ENCODE assay signal across 8 cellular contexts in the genomic region with DNA sequence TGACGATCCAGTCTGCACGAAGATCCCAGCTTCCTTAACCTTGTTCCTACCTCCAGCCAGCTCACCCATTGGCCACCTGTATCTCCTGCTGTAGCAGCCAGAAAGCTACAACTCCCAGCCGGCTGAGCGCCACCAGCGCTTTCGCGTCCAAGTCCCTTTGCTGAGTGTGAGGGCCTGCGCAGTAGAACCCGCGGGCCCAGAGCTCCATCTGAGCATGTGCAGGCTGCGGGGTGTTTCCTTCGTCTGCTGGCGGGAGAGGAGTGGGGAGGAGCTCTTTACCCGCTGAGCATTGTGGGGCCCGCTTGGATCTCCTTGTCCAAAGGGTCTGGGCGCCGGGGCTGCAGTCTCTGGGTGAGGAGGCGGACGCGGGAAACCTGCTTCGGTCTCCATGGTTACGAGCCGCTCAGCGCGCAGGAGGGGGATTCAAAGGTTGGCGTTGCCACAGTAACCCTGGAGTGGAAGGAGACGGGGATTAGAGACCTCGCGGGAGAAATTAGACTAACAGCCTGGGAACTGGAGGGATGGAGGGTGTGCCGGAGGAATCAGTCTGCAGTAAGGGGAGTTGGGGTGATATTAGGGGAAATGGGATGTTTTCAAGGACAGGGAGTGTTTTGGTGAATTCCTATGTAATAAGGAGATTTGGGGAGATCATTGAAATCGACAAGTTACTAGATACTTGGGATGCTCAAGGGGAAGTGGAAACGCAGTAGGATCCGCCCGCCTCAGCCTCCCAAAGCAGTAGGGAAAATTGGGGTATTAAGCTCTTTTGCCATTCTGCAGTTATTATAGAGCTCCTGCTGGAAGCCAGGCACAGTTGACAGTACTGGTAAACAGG. TPM values are rescaled to one million over a fixed set of nuclear protein-coding genes. Genes with fewer than 3 reads are reported as not detected.
A peak's percentile ranks its signal among the peaks of the same experiment; 100 is the strongest.
DNase-seq lines count a peak whose midpoint lies in the region; ATAC-seq and TF ChIP-seq lines count a peak whose summit lies in the region.

No MANE protein-coding gene starts in this region.

- no peaks in the 10 kb centered on the region for H3K36me3 ChIP-seq in PC-3 (ENCODE audit: low read depth, low read length)
- H3K36me3 ChIP-seq in esophagus muscularis mucosa = no peaks in the 10 kb centered on the region
- no peaks in the 10 kb centered on the region for H3K36me3 ChIP-seq in muscle layer of colon (ENCODE audit: insufficient read depth, low read length)

- in situ Hi-C loops in KBM-7 (cut with MboI; ENCODE audit: low pct_unique_long_range_greater_than_20kb, low sequenced_read_pairs) = no loop called here

- no peak for TF ChIP-seq EP300 in esophagus muscularis mucosa (IDR thresholded peaks at IDR 0.05)

- no peak overlapping the region for H3K27ac Mint-ChIP-seq in activated T-cell treated with anti-CD3 and anti-CD28 coated beads, Interleukin-2, amount 50 U/mL, for 24 hours

- 1% methylated on average over 27 of the region's 34 CpGs for WGBS in esophagus muscularis mucosa

- peak; percentile 89 for ATAC-seq in GM21717 (IDR thresholded peaks at IDR 0.05; ENCODE audit: unreplicated experiment)
- peak; percentile 98 for ATAC-seq in PC-3

- H3K36me3 Mint-ChIP-seq in activated T-cell treated with anti-CD3 and anti-CD28 coated beads, Interleukin-2, amount 50 U/mL, for 24 hours (ENCODE audit: low read depth) = peaks cover 40% of the 10 kb centered on the region

- no peaks in the 10 kb centered on the region for H3K27me3 Mint-ChIP-seq in activated T-cell treated with anti-CD3 and anti-CD28 coated beads, Interleukin-2, amount 50 U/mL, for 24 hours

- H3K9me3 Mint-ChIP-seq in activated T-cell treated with anti-CD3 and anti-CD28 coated beads, Interleukin-2, amount 50 U/mL, for 24 hours = no peaks in the 10 kb centered on the region

- H3K79me2 ChIP-seq in PC-3 (ENCODE audit: low read length) = peaks cover 15% of the 10 kb centered on the region

- POLR2A ChIA-PET in PC-3 (lab: Charles Lee; ENCODE audit: unreplicated experiment) = interaction anchor here (0.6 to 1.2 kb wide), 5 partner anchors 14 to 1072 kb away, joined by 3 to 6 read pairs (median 4); no protein-coding TSS in a partner anchor

- CTCF ChIA-PET in PC-3 (lab: Charles Lee) = interaction anchor here (0.6 to 2.1 kb wide), 3 partner anchors 14 to 199 kb away, joined by 3 to 9 read pairs (median 6); no protein-coding TSS in a partner anchor

- peak overlapping the region; percentile 81 for H3K4me3 ChIP-seq in PC-3 (ENCODE audit: low read length)
- peak overlapping the region; percentile 76 to 83 (median 78) for H3K4me3 ChIP-seq in esophagus muscularis mucosa
- H3K4me3 ChIP-seq in muscle layer of colon (ENCODE audit: low read depth in 1 of 2, low read length in 2 of 2) = peak overlapping the region; percentile 77 to 91

- DNase-seq in DMS153 treated with DMSO at 0.1 percent for 48 hours (lab: John Stamatoyannopoulos, UW; ENCODE audit: unreplicated experiment) = peak; percentile 95
- peak; percentile 98 for DNase-seq in KBM-7
- peak; percentile 93 for DNase-seq in PC-3
- peak; percentile 92 for DNase-seq in activated T-cell treated with anti-CD3 and anti-CD28 coated beads, Interleukin-2, amount 50 U/mL, for 24 hours
- DNase-seq in esophagus muscularis mucosa (ENCODE audit: extremely low spot score) = peak; percentile 96
- DNase-seq in stimulated activated CD8-positive, alpha-beta memory T cell treated with anti-CD3 and anti-CD28 coated beads, Interleukin-7, amount 100 ng/mL, for 1 hour (ENCODE audit: low read depth in 2 of 2) = peak; percentile 72 to 76

- H3K27me3 ChIP-seq in PC-3 (ENCODE audit: low read length) (no peaks in the 10 kb centered on the region), esophagus muscularis mucosa (peaks cover 0 to 3% (median 0%) of the 10 kb centered on the region in 4 donors), muscle layer of colon (ENCODE audit: control insufficient read depth in 1 of 2, insufficient read depth in 2 of 2, low read length in 2 of 2) (no peaks in the 10 kb centered on the region)

- H3K4me2 ChIP-seq in PC-3 (ENCODE audit: low read length) = peak overlapping the region; percentile 94

- TF ChIP-seq CTCF in PC-3 (conservative IDR thresholded peaks at IDR 0.05; ENCODE audit: low read depth, low read length) (no peak), esophagus muscularis mucosa (IDR thresholded peaks at IDR 0.05) (peak in 1 of 3 experiments; percentile 37)

- no peaks in the 10 kb centered on the region for H3K9me2 ChIP-seq in PC-3 (replicated peaks; ENCODE audit: low read length)

- intact Hi-C loops in PC-3 (cut with micrococcal nuclease) (loop anchor here (5.0 kb wide), 1 partner anchor 53 kb away; a partner anchor contains a TSS), esophagus muscularis mucosa (cut with DNase I) (loop anchor here (10.0 kb wide), 1 partner anchor 51 kb away; a partner anchor contains a TSS)

- H3K9ac ChIP-seq in PC-3 (ENCODE audit: low read length) (peak overlapping the region; percentile 86), muscle layer of colon (ENCODE audit: low read length) (peak overlapping the region; percentile 85)

- TF ChIP-seq POLR2A in esophagus muscularis mucosa (IDR thresholded peaks at IDR 0.05; ENCODE audit: low read depth) = no peak

- H3K9me3 ChIP-seq in PC-3 (ENCODE audit: low read length) = no peaks in the 10 kb centered on the region
- H3K9me3 ChIP-seq in esophagus muscularis mucosa = no peaks in the 10 kb centered on the region
- H3K9me3 ChIP-seq in muscle layer of colon (ENCODE audit: low read length) = no peaks in the 10 kb centered on the region

- H2AFZ ChIP-seq in PC-3 (ENCODE audit: low read length) = peak overlapping the region; percentile 86

- H3K4me1 ChIP-seq in PC-3 (ENCODE audit: insufficient read depth, low read length) (peaks cover 9% of the 10 kb centered on the region), esophagus muscularis mucosa (peaks cover 6 to 22% (median 16%) of the 10 kb centered on the region in 4 donors), muscle layer of colon (ENCODE audit: insufficient read depth, low read length) (peaks cover 16% of the 10 kb centered on the region)

- no peak overlapping the region for H3K4me3 Mint-ChIP-seq in activated T-cell treated with anti-CD3 and anti-CD28 coated beads, Interleukin-2, amount 50 U/mL, for 24 hours

- H3K4me1 Mint-ChIP-seq in activated T-cell treated with anti-CD3 and anti-CD28 coated beads, Interleukin-2, amount 50 U/mL, for 24 hours (ENCODE audit: low read depth) = peaks cover 36% of the 10 kb centered on the region

- BruUV-seq in PC-3 (replicated peaks; lab: Mats Ljungman, UMichigan) = TSS peak; percentile 78

- H3K27ac ChIP-seq in PC-3 (ENCODE audit: low read length) = peak overlapping the region; percentile 49
- H3K27ac ChIP-seq in esophagus muscularis mucosa (replicated peaks in 1 of 4) = peak overlapping the region; percentile 76 to 81 (median 80)
- H3K27ac ChIP-seq in muscle layer of colon (ENCODE audit: low read depth, low read length) = peak overlapping the region; percentile 80

- no peaks in the 10 kb centered on the region for H4K20me1 ChIP-seq in PC-3 (ENCODE audit: low read length)

- H3F3A ChIP-seq in PC-3 (ENCODE audit: low read length, unreplicated experiment) = no peaks in the 10 kb centered on the region

RNA-seq across cellular contexts. Expression of a gene that starts 33.5 kb away (rescaled TPM):
- total RNA-seq in PC-3 (2014; rRNA removed) (1.8 and 2.6 TPM in 2 replicates), esophagus muscularis mucosa (10 to 100 TPM in 2 of 4 donors, 1 to 10 TPM in 2; 4.0 to 15.2 (median 10.4) TPM)

RNA-seq across cellular contexts. Expression of a gene that starts 33.9 kb away (rescaled TPM):
- total RNA-seq in PC-3 (2014; rRNA removed) = 67.5 and 85.1 TPM in 2 replicates
- total RNA-seq in esophagus muscularis mucosa = 1 to 10 TPM; 4.2 to 7.3 (median 6.0) TPM

RNA-seq across cellular contexts. Expression of a gene that starts 51.7 kb away (rescaled TPM):
- total RNA-seq in PC-3 (2014; rRNA removed) (6.8 and 8.7 TPM in 2 replicates), esophagus muscularis mucosa (10 to 100 TPM; 17.7 to 22.3 (median 20.9) TPM)

Comparison
In these comparisons a context has a peak if more than half of its experiments do, and no peak if none do; other contexts are left out.
1. Peak in every context shown above with its lines: DNase-seq, ATAC-seq, H3K4me3 ChIP-seq and H3K27ac ChIP-seq.